ENCODE assay signal across 8 cellular contexts in genomic region chr18:79504495-79504894, GRCh38.
DNase-seq lines count a peak whose midpoint lies in the region; ATAC-seq and TF ChIP-seq lines count a peak whose summit lies in the region.
"Not testable (repeated sequence)": the region's sequence is repeated elsewhere in the genome, so short reads cannot be mapped to it uniquely, and the experiment has no call there.

No MANE protein-coding gene starts in this region.

- H3K27me3 Mint-ChIP-seq in activated CD4-positive, alpha-beta memory T cell treated with anti-CD3 and anti-CD28 coated beads for 36 hours; activated naive CD4-positive, alpha-beta T cell treated with anti-CD3 and anti-CD28 coated beads, Interleukin-2, amount 10 ng/mL, durations not matched to agents 7 days and 5 days; chondrocyte (ENCODE audit: low read depth); memory B cell: not testable (repeated sequence)

- peak; percentile 5 for DNase-seq in RWPE2 (ENCODE audit: low spot score)
- DNase-seq in activated CD4-positive, alpha-beta memory T cell treated with anti-CD3 and anti-CD28 coated beads for 36 hours = peak; percentile 42
- DNase-seq in activated naive CD4-positive, alpha-beta T cell treated with anti-CD3 and anti-CD28 coated beads, Interleukin-2, amount 10 ng/mL, durations not matched to agents 7 days and 5 days = peak; percentile 18
- peak; percentile 28 for DNase-seq in chondrocyte (ENCODE audit: low spot score)
- not testable (repeated sequence) for DNase-seq in memory B cell (ENCODE audit: low spot score in 2 of 2)
- DNase-seq in sciatic nerve (ENCODE audit: low spot score) = peak; percentile 31
- peak; percentile 3 for DNase-seq in transverse colon

- not testable (repeated sequence) for TF ChIP-seq POLR2A in transverse colon (IDR thresholded peaks at IDR 0.05)

- not testable (repeated sequence) for TF ChIP-seq EP300 in transverse colon (IDR thresholded peaks at IDR 0.05; ENCODE audit: low read depth)

- not testable (repeated sequence) for H3K27ac ChIP-seq in HEK293 (ENCODE audit: extremely low read depth, low read depth, low read length); RWPE2 (ENCODE audit: poor library complexity, severe bottlenecking); transverse colon

- intact Hi-C loops in activated CD4-positive, alpha-beta memory T cell treated with anti-CD3 and anti-CD28 coated beads for 36 hours (cut with micrococcal nuclease) = loop anchor here (1.0 kb wide), 1 partner anchor 19 kb away; no protein-coding TSS in a partner anchor
- intact Hi-C loops in sciatic nerve (cut with DNase I); transverse colon (cut with DNase I; ENCODE audit: low total_unique reads): not testable (repeated sequence)

- H3K4me3 Mint-ChIP-seq in activated CD4-positive, alpha-beta memory T cell treated with anti-CD3 and anti-CD28 coated beads for 36 hours; activated naive CD4-positive, alpha-beta T cell treated with anti-CD3 and anti-CD28 coated beads, Interleukin-2, amount 10 ng/mL, durations not matched to agents 7 days and 5 days; chondrocyte (ENCODE audit: unreplicated experiment); memory B cell: not testable (repeated sequence)

- H3K36me3 ChIP-seq in HEK293 (ENCODE audit: control insufficient read depth in 2 of 2, insufficient read depth in 1 of 2, low read length in 2 of 2); RWPE2 (ENCODE audit: low read depth); transverse colon: not testable (repeated sequence)

- H3K4me1 ChIP-seq in HEK293 (ENCODE audit: control insufficient read depth, insufficient read depth, low read length); RWPE2 (ENCODE audit: insufficient read depth, poor library complexity, severe bottlenecking): not testable (repeated sequence)
- peaks cover 14 to 34% (median 22%) of the 10 kb centered on the region in 4 donors for H3K4me1 ChIP-seq in transverse colon

- CTCF ChIA-PET in HEK293 (lab: Yijun Ruan, JAX); activated CD4-positive, alpha-beta memory T cell treated with anti-CD3 and anti-CD28 coated beads for 36 hours (lab: Charles Lee): not testable (repeated sequence)
- CTCF ChIA-PET in activated naive CD4-positive, alpha-beta T cell treated with anti-CD3 and anti-CD28 coated beads, Interleukin-2, amount 10 ng/mL, durations not matched to agents 7 days and 5 days (lab: Charles Lee) = interaction anchor here (1.2 to 1.4 kb wide), 2 partner anchors 12 to 21 kb away, joined by 4 read pairs; no protein-coding TSS in a partner anchor

- not testable (repeated sequence) for TF ChIP-seq CTCF in HEK293 (tag by site-specific recombination; IDR thresholded peaks at IDR 0.05); RWPE2 (IDR thresholded peaks at IDR 0.05; ENCODE audit: poor library complexity, severe bottlenecking); chondrocyte (IDR thresholded peaks at IDR 0.05); transverse colon (IDR thresholded peaks at IDR 0.05)

- ATAC-seq in RWPE2 (ENCODE audit: low read depth); memory B cell (ENCODE audit: low read depth); sciatic nerve: not testable (repeated sequence)

- in situ Hi-C loops in transverse colon (cut with MboI; ENCODE audit: low pct_ligation_motif_present in 1 of 4, low pct_unique_long_range_greater_than_20kb in 1 of 4, low sequenced_read_pairs in 3 of 4) = loop anchor here in 1 of 4 donors (25.0 kb wide), 1 partner anchor 117 kb away; the partner anchor contains the start of gene NFATC1

- POLR2A ChIA-PET in HEK293 (lab: Yijun Ruan, JAX) = not testable (repeated sequence)
- POLR2A ChIA-PET in activated CD4-positive, alpha-beta memory T cell treated with anti-CD3 and anti-CD28 coated beads for 36 hours (lab: Charles Lee) = interaction anchor here (1.8 to 1.9 kb wide), 2 partner anchors 12 to 19 kb away, joined by 6 to 15 read pairs; no protein-coding TSS in a partner anchor

- not testable (repeated sequence) for H3K4me3 ChIP-seq in HEK293 (ENCODE audit: low read depth, low read length); RWPE2 (ENCODE audit: severe bottlenecking); transverse colon

- peaks cover 12% of the 10 kb centered on the region for H3K9me3 Mint-ChIP-seq in activated CD4-positive, alpha-beta memory T cell treated with anti-CD3 and anti-CD28 coated beads for 36 hours
- H3K9me3 Mint-ChIP-seq in activated naive CD4-positive, alpha-beta T cell treated with anti-CD3 and anti-CD28 coated beads, Interleukin-2, amount 10 ng/mL, durations not matched to agents 7 days and 5 days; memory B cell: not testable (repeated sequence)
- H3K9me3 Mint-ChIP-seq in chondrocyte (ENCODE audit: low read depth) = peaks cover 13% of the 10 kb centered on the region

- peak overlapping the region; percentile 85 for H3K27ac Mint-ChIP-seq in activated CD4-positive, alpha-beta memory T cell treated with anti-CD3 and anti-CD28 coated beads for 36 hours
- H3K27ac Mint-ChIP-seq in activated naive CD4-positive, alpha-beta T cell treated with anti-CD3 and anti-CD28 coated beads, Interleukin-2, amount 10 ng/mL, durations not matched to agents 7 days and 5 days; chondrocyte (ENCODE audit: unreplicated experiment): not testable (repeated sequence)
- H3K27ac Mint-ChIP-seq in memory B cell = peak overlapping the region; percentile 79

- H3K27me3 ChIP-seq in RWPE2 (ENCODE audit: insufficient read depth, poor library complexity, severe bottlenecking) = not testable (repeated sequence)
- H3K27me3 ChIP-seq in transverse colon = peaks cover 13% of the 10 kb centered on the region

- WGBS in transverse colon (ENCODE audit: low coverage in 1 of 2), 2 donors = 65% methylated on average over 6 of the region's 6 CpGs; no CpG with 5 or more reads in 1 of the 2 donors

- H3K9me3 ChIP-seq in HEK293 (ENCODE audit: control insufficient read depth, insufficient read depth, low read depth, low read length); RWPE2 (ENCODE audit: severe bottlenecking); transverse colon: not testable (repeated sequence)

- H3K4me1 Mint-ChIP-seq in activated CD4-positive, alpha-beta memory T cell treated with anti-CD3 and anti-CD28 coated beads for 36 hours (ENCODE audit: low read depth) = peaks cover 61% of the 10 kb centered on the region
- peaks cover 49% of the 10 kb centered on the region for H3K4me1 Mint-ChIP-seq in activated naive CD4-positive, alpha-beta T cell treated with anti-CD3 and anti-CD28 coated beads, Interleukin-2, amount 10 ng/mL, durations not matched to agents 7 days and 5 days
- H3K4me1 Mint-ChIP-seq in chondrocyte (ENCODE audit: low read depth) (peaks cover 34% of the 10 kb centered on the region), memory B cell (peaks cover 51% of the 10 kb centered on the region)

- peaks cover 23% of the 10 kb centered on the region for H3K36me3 Mint-ChIP-seq in activated CD4-positive, alpha-beta memory T cell treated with anti-CD3 and anti-CD28 coated beads for 36 hours
- H3K36me3 Mint-ChIP-seq in activated naive CD4-positive, alpha-beta T cell treated with anti-CD3 and anti-CD28 coated beads, Interleukin-2, amount 10 ng/mL, durations not matched to agents 7 days and 5 days = peaks cover 12% of the 10 kb centered on the region
- H3K36me3 Mint-ChIP-seq in chondrocyte (ENCODE audit: low read depth) (peaks cover 10% of the 10 kb centered on the region), memory B cell (peaks cover 17% of the 10 kb centered on the region)

TF ChIP-seq in HEK293, 187 proteins besides CTCF, POLR2A, EP300 and RAD21:
- TF ChIP-seq ZFHX2 (tag by site-specific recombination; conservative IDR thresholded peaks at IDR 0.05) = peak; percentile 29; the same call in 1 of the 2 replicates
